10 cellular contexts compared by ENCODE assay signal in the genomic region with DNA sequence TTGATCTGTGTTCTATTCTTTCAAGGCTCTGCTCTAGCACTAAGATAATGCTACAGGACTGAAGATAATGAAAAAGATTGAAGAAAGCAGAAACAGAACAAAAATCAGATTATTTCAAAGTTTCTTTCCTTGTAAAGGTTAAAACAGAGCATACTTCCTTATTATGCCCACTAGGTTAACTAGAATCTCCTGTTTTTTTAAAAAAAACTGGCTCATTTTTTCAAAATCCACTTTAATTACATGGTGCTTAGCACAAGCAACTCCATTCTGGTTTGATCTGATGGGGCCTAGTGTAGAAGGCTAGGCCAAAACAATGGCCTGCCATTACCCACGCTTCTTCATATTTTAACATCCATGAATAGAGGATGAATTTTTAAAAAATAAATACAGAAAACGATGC. TPM values are rescaled to one million over a fixed set of nuclear protein-coding genes. Genes with fewer than 3 reads are reported as not detected.
DNase-seq lines count a peak whose midpoint lies in the region; ATAC-seq and TF ChIP-seq lines count a peak whose summit lies in the region.
"Had no signal": no experiment of that assay in that cellular context is flagged by ENCODE, and none has a peak within 500 bp of the region (broad histone marks: within the 10 kb centered on the region; RNA-seq: fewer than 3 reads in every experiment).

No MANE protein-coding gene starts in this region.

- H3K9me3 ChIP-seq in GM23248 (ENCODE audit: low read depth), result no peaks in the 10 kb centered on the region
- no peaks in the 10 kb centered on the region for H3K9me3 ChIP-seq in right lobe of liver

- H3K36me3 ChIP-seq in ACC112 (ENCODE audit: insufficient read depth, low read length), result peaks cover 13% of the 10 kb centered on the region
- no peaks in the 10 kb centered on the region for H3K36me3 ChIP-seq in GM23248 (ENCODE audit: low read depth)
- no peaks in the 10 kb centered on the region for H3K36me3 ChIP-seq in right lobe of liver

- DNase-seq in GM23248 (no peak), right lobe of liver (no peak), HCEC 1CT (no peak), NOMO-1 treated with DMSO at 0.1 percent for 48 hours (lab: John Stamatoyannopoulos, UW; ENCODE audit: unreplicated experiment) (no peak), foreskin melanocyte (no peak), mesenteric fat pad (ENCODE audit: low spot score) (no peak)
- no peak for DNase-seq in activated T-helper 1 cell treated with anti-CD3 and anti-CD28 coated beads, Interleukin-12 subunit alpha, Interleukin-12 subunit beta, Interleukin-2, Interleukin-4 antibody, amounts not matched to agents 30 ng/mL and 10 ng/mL and 1 ng/mL, durations not matched to agents 14 hours and 24 hours and 36 hours (ENCODE audit: low spot score)
- DNase-seq: aorta; stimulated activated CD4-positive, alpha-beta T cell treated with anti-CD3 and anti-CD28 coated beads, Interleukin-2, amount 100 ng/mL, for 24 hours had no signal

- peaks cover 67% of the 10 kb centered on the region for H3K4me1 Mint-ChIP-seq in activated T-helper 1 cell treated with anti-CD3 and anti-CD28 coated beads, Interleukin-12 subunit alpha, Interleukin-12 subunit beta, Interleukin-2, Interleukin-4 antibody, amounts not matched to agents 30 ng/mL and 10 ng/mL and 1 ng/mL, durations not matched to agents 14 hours and 24 hours and 36 hours (ENCODE audit: low read depth)

- 75 to 77% methylated on average over 2 of the region's 2 CpGs for WGBS in GM23248 (ENCODE audit: low coverage in 1 of 2, low lambda C conversion rate in 2 of 2, missing lambda C conversion rate in 2 of 2), 2 experiments
- WGBS in right lobe of liver (ENCODE audit: insufficient coverage, low coverage, low lambda C conversion rate, missing lambda C conversion rate), result 100% methylated on average over 2 of the region's 2 CpGs

- peak overlapping the region; percentile 92 for H3K9ac ChIP-seq in GM23248

- H3K4me3 Mint-ChIP-seq in activated T-helper 1 cell treated with anti-CD3 and anti-CD28 coated beads, Interleukin-12 subunit alpha, Interleukin-12 subunit beta, Interleukin-2, Interleukin-4 antibody, amounts not matched to agents 30 ng/mL and 10 ng/mL and 1 ng/mL, durations not matched to agents 14 hours and 24 hours and 36 hours, result peak overlapping the region; percentile 99

- peaks cover 87% of the 10 kb centered on the region for H3K79me2 ChIP-seq in ACC112 (ENCODE audit: control insufficient read depth, insufficient read depth, low read length, unreplicated experiment)
- peaks cover 97% of the 10 kb centered on the region for H3K79me2 ChIP-seq in GM23248 (ENCODE audit: insufficient read depth)

- no peaks in the 10 kb centered on the region for H3K27me3 ChIP-seq in ACC112 (ENCODE audit: insufficient read depth, low read length)
- no peaks in the 10 kb centered on the region for H3K27me3 ChIP-seq in GM23248 (replicated peaks; ENCODE audit: insufficient read depth)
- no peaks in the 10 kb centered on the region for H3K27me3 ChIP-seq in right lobe of liver

- H3K27me3 Mint-ChIP-seq in activated T-helper 1 cell treated with anti-CD3 and anti-CD28 coated beads, Interleukin-12 subunit alpha, Interleukin-12 subunit beta, Interleukin-2, Interleukin-4 antibody, amounts not matched to agents 30 ng/mL and 10 ng/mL and 1 ng/mL, durations not matched to agents 14 hours and 24 hours and 36 hours (ENCODE audit: insufficient read depth), result no peaks in the 10 kb centered on the region

- peak overlapping the region; percentile 89 for H3K4me3 ChIP-seq in ACC112 (ENCODE audit: low read depth, low read length)
- peak overlapping the region; percentile 95 for H3K4me3 ChIP-seq in GM23248
- peak overlapping the region in 2 of 3 donors; percentile 82 to 97 for H3K4me3 ChIP-seq in right lobe of liver

- no peak for TF ChIP-seq POLR2A in right lobe of liver (IDR thresholded peaks at IDR 0.05)

- no peaks in the 10 kb centered on the region for H3K9me2 ChIP-seq in GM23248 (ENCODE audit: insufficient read depth)

- ATAC-seq in right lobe of liver, result no peak

- no peaks in the 10 kb centered on the region for H4K20me1 ChIP-seq in GM23248 (ENCODE audit: insufficient read depth)

- no peak for TF ChIP-seq CTCF in right lobe of liver (IDR thresholded peaks at IDR 0.05)

- peaks cover 20% of the 10 kb centered on the region for H3K4me1 ChIP-seq in ACC112 (ENCODE audit: control insufficient read depth, insufficient read depth, low read length, unreplicated experiment)
- H3K4me1 ChIP-seq in GM23248 (ENCODE audit: insufficient read depth), result peaks cover 28% of the 10 kb centered on the region
- H3K4me1 ChIP-seq in right lobe of liver, result peaks cover 0 to 9% (median 4%) of the 10 kb centered on the region in 4 donors

- H3K36me3 Mint-ChIP-seq in activated T-helper 1 cell treated with anti-CD3 and anti-CD28 coated beads, Interleukin-12 subunit alpha, Interleukin-12 subunit beta, Interleukin-2, Interleukin-4 antibody, amounts not matched to agents 30 ng/mL and 10 ng/mL and 1 ng/mL, durations not matched to agents 14 hours and 24 hours and 36 hours (ENCODE audit: low read depth), result peaks cover 35% of the 10 kb centered on the region

- in situ Hi-C loops in GM23248 (cut with MboI), result no loop called here

- H3K4me2 ChIP-seq in GM23248 (ENCODE audit: unreplicated experiment), result peak overlapping the region; percentile 88

- no peak overlapping the region for H3K27ac Mint-ChIP-seq in activated T-helper 1 cell treated with anti-CD3 and anti-CD28 coated beads, Interleukin-12 subunit alpha, Interleukin-12 subunit beta, Interleukin-2, Interleukin-4 antibody, amounts not matched to agents 30 ng/mL and 10 ng/mL and 1 ng/mL, durations not matched to agents 14 hours and 24 hours and 36 hours

- H3K27ac ChIP-seq in ACC112 (ENCODE audit: low read depth, low read length) (peak overlapping the region; percentile 76; the same call in 1 of the 2 replicates), GM23248 (peak overlapping the region; percentile 82; the same call in 1 of the 2 replicates), right lobe of liver (no peak overlapping the region)

- H3F3A ChIP-seq in GM23248 (ENCODE audit: insufficient read depth), result no peaks in the 10 kb centered on the region; the same call in 1 of the 2 replicates

- intact Hi-C loops in activated T-helper 1 cell treated with anti-CD3 and anti-CD28 coated beads, Interleukin-12 subunit alpha, Interleukin-12 subunit beta, Interleukin-2, Interleukin-4 antibody, amounts not matched to agents 30 ng/mL and 10 ng/mL and 1 ng/mL, durations not matched to agents 14 hours and 24 hours and 36 hours (cut with micrococcal nuclease), result no loop called here
- intact Hi-C loops in right lobe of liver (cut with DNase I), result no loop called here

- H2AFZ ChIP-seq in ACC112 (ENCODE audit: low read length, unreplicated experiment) (peak overlapping the region; percentile 14), GM23248 (peak overlapping the region; percentile 91)

- H3K9me3 Mint-ChIP-seq in activated T-helper 1 cell treated with anti-CD3 and anti-CD28 coated beads, Interleukin-12 subunit alpha, Interleukin-12 subunit beta, Interleukin-2, Interleukin-4 antibody, amounts not matched to agents 30 ng/mL and 10 ng/mL and 1 ng/mL, durations not matched to agents 14 hours and 24 hours and 36 hours, result peaks cover 20% of the 10 kb centered on the region

RNA-seq across cellular contexts. Expression of a gene that starts 1.2 kb away (rescaled TPM):
- 61.9 and 250 TPM in 2 replicates for total RNA-seq in GM23248 (2014; rRNA removed; shearing (Covaris generic))
- 32.6 and 38.8 TPM in 2 replicates for polyA plus RNA-seq in GM23248 (2016; fragmentation: Nextera tagmentation; extraction: Ambion mirVana)
- 78.2 and 78.5 TPM in 2 replicates for total RNA-seq in activated T-helper 1 cell treated with anti-CD3 and anti-CD28 coated beads, Interleukin-12 subunit alpha, Interleukin-12 subunit beta, Interleukin-2, Interleukin-4 antibody, amounts not matched to agents 30 ng/mL and 10 ng/mL and 1 ng/mL, durations not matched to agents 14 hours and 24 hours and 36 hours
- total RNA-seq in right lobe of liver (10 to 100 TPM; 17.5 to 46.5 (median 24.7) TPM), mesenteric fat pad (41.3 TPM)

RNA-seq across cellular contexts. Expression of a gene that starts 52.0 kb away (rescaled TPM):
- not detected in 2 replicates for total RNA-seq in GM23248 (2014; rRNA removed; shearing (Covaris generic))
- polyA plus RNA-seq in GM23248 (2016; fragmentation: Nextera tagmentation; extraction: Ambion mirVana), result 0.08 TPM in 1 of 2 replicates, not detected in the other
- not detected in 2 replicates for total RNA-seq in activated T-helper 1 cell treated with anti-CD3 and anti-CD28 coated beads, Interleukin-12 subunit alpha, Interleukin-12 subunit beta, Interleukin-2, Interleukin-4 antibody, amounts not matched to agents 30 ng/mL and 10 ng/mL and 1 ng/mL, durations not matched to agents 14 hours and 24 hours and 36 hours
- not detected for total RNA-seq in right lobe of liver
- total RNA-seq in mesenteric fat pad, result not detected
- total RNA-seq: aorta had no signal
- polyA plus RNA-seq: aorta had no signal

Comparison
In these comparisons a context has a peak if more than half of its experiments do, and no peak if none do; other contexts are left out.
1. H3K27ac ChIP-seq: peak in ACC112 (single experiment) and GM23248 (single experiment); none in right lobe of liver (0 of 3).
2. Peak in every context shown above with its lines, with median percentiles within 50 percentile points of each other: H3K4me3 ChIP-seq.